In genomic region chr17:73770115-73770848, GRCh38 we compare ENCODE assay signal across 8 cellular contexts.
A peak's percentile ranks its signal among the peaks of the same experiment; 100 is the strongest.
DNase-seq lines count a peak whose midpoint lies in the region; ATAC-seq and TF ChIP-seq lines count a peak whose summit lies in the region.

No MANE protein-coding gene starts in this region.

- H3K27me3 Mint-ChIP-seq in GM23338 (ENCODE audit: insufficient read depth, low read depth, poor library complexity): peaks cover 1% of the 10 kb centered on the region

- intact Hi-C loops in psoas muscle (cut with DNase I): no loop called here

- TF ChIP-seq CTCF in psoas muscle (IDR thresholded peaks at IDR 0.05): no peak
- no peak for TF ChIP-seq CTCF in GM23338 (conservative IDR thresholded peaks at IDR 0.05; ENCODE audit: low read depth in 2 of 2)

- H3K27me3 ChIP-seq in psoas muscle (ENCODE audit: insufficient read depth in 3 of 3, low read length in 2 of 3) (peaks cover 0 to 3% (median 0%) of the 10 kb centered on the region in 3 donors), GM23338 (ENCODE audit: insufficient read depth) (no peaks in the 10 kb centered on the region)

- H3K36me3 Mint-ChIP-seq in GM23338 (ENCODE audit: low read depth): peaks cover 5% of the 10 kb centered on the region; the same call in 2 of the 3 replicates

- H3K4me3 Mint-ChIP-seq in GM23338: no peak overlapping the region

- H3K9me3 Mint-ChIP-seq in GM23338: peaks cover 7% of the 10 kb centered on the region

- no peak overlapping the region for H2AFZ ChIP-seq in GM23338

- H3K4me1 Mint-ChIP-seq in GM23338: no peaks in the 10 kb centered on the region; the same call in 2 of the 3 replicates

- no peaks in the 10 kb centered on the region for H3K79me2 ChIP-seq in GM23338 (replicated peaks; ENCODE audit: insufficient read depth)

- H3K27ac ChIP-seq in psoas muscle: no peak overlapping the region
- H3K27ac ChIP-seq in GM23338 (ENCODE audit: low read depth): no peak overlapping the region

- no peaks in the 10 kb centered on the region for H4K20me1 ChIP-seq in GM23338 (replicated peaks; ENCODE audit: insufficient read depth)

- H3K4me2 ChIP-seq in GM23338: no peak overlapping the region

- ATAC-seq in psoas muscle: peak; percentile 82 to 92 (median 88)
- ATAC-seq in GM23338: no peak
- no peak for ATAC-seq in HG03135 (IDR thresholded peaks at IDR 0.05; ENCODE audit: unreplicated experiment)
- ATAC-seq in GM18498 (IDR thresholded peaks at IDR 0.05; ENCODE audit: unreplicated experiment): no peak

- H3K4me1 ChIP-seq in psoas muscle (no peaks in the 10 kb centered on the region), GM23338 (ENCODE audit: insufficient read depth) (no peaks in the 10 kb centered on the region)

- DNase-seq in GM04504 (ENCODE audit: low read depth) (peak; percentile 59), RPMI7951 (ENCODE audit: low read depth) (peak; percentile 88), globus pallidus (ENCODE audit: low spot score) (peak; percentile 84), psoas muscle (peak; percentile 76 to 81), GM23338 (ENCODE audit: low spot score) (no peak), NOMO-1 treated with dmso at 0.1 percent for 144 hours (lab: John Stamatoyannopoulos, UW; ENCODE audit: unreplicated experiment) (no peak)

- no peaks in the 10 kb centered on the region for H3F3A ChIP-seq in GM23338 (replicated peaks; ENCODE audit: low read depth)

- 27 to 32% (median 27%) methylated on average over 12 of the region's 12 CpGs for WGBS in psoas muscle, 3 donors

- no peaks in the 10 kb centered on the region for H3K9me2 ChIP-seq in GM23338 (ENCODE audit: insufficient read depth)

- no peak overlapping the region for H3K27ac Mint-ChIP-seq in GM23338

- no peaks in the 10 kb centered on the region for H3K36me3 ChIP-seq in psoas muscle (ENCODE audit: insufficient read depth in 1 of 2, low read depth in 1 of 2)
- H3K36me3 ChIP-seq in GM23338 (ENCODE audit: insufficient read depth): no peaks in the 10 kb centered on the region

- H3K9me3 ChIP-seq in psoas muscle: no peaks in the 10 kb centered on the region

- H3K4me3 ChIP-seq in psoas muscle (no peak overlapping the region), GM23338 (no peak overlapping the region)

TF ChIP-seq in GM23338, 12 proteins besides CTCF, POLR2A, EP300 and RAD21:
- TF ChIP-seq ETS1 (IDR thresholded peaks at IDR 0.05) (no peak), REST (IDR thresholded peaks at IDR 0.05; ENCODE audit: unreplicated experiment) (no peak), ZNF462 (CRISPR knock-in tag; IDR thresholded peaks at IDR 0.05) (no peak), EZH2phosphoT487 (IDR thresholded peaks at IDR 0.05; ENCODE audit: unreplicated experiment) (no peak), ZNF114 (CRISPR knock-in tag; IDR thresholded peaks at IDR 0.05) (no peak), STAT1 (IDR thresholded peaks at IDR 0.05; ENCODE audit: unreplicated experiment) (no peak), CREB1 (CRISPR knock-in tag; IDR thresholded peaks at IDR 0.05; ENCODE audit: low read depth) (no peak), EZH2 (IDR thresholded peaks at IDR 0.05; ENCODE audit: low read depth, unreplicated experiment) (no peak), POLR2AphosphoS5 (IDR thresholded peaks at IDR 0.05; ENCODE audit: low read depth) (no peak), JUNB (IDR thresholded peaks at IDR 0.05; ENCODE audit: unreplicated experiment) (no peak), ZNF331 (CRISPR knock-in tag; IDR thresholded peaks at IDR 0.05; ENCODE audit: low read depth) (no peak), NANOG (IDR thresholded peaks at IDR 0.05; ENCODE audit: borderline replicate concordance) (no peak)

Comparison
In these comparisons a context has a peak if more than half of its experiments do, and no peak if none do; other contexts are left out.
1. DNase-seq: peak in GM04504 (single experiment), RPMI7951 (single experiment), globus pallidus (single experiment) and psoas muscle (2 of 2); none in GM23338 (single experiment) and NOMO-1 treated with dmso at 0.1 percent for 144 hours (single experiment).
2. ATAC-seq: peak in psoas muscle (4 of 4); none in GM23338 (single experiment), HG03135 (single experiment) and GM18498 (single experiment).